In the genomic region with DNA sequence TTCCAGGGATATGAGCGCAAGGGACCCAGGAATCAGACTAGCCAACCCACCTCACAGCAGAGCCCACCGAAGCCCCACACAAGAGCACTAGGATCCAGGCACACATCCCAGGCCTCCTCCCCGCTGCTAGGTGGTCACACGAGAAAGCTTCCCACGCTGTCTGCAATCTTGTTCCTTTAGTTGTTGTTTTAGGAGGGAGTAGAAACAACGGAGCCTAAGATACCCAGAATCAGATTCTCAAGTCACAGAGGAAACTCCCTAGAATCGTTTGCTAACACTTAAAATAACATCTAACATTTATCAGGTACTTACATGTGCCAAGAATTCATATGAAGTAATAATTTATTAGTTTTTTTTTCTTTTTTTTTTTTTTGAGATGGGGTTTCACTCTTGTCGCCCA, we compare ENCODE assay signal across 1 cellular context.
TF ChIP-seq lines count a peak whose summit lies in the region.

No MANE protein-coding gene starts in this region.

TF ChIP-seq in H1, 55 proteins besides CTCF, POLR2A, EP300 and RAD21:
- TF ChIP-seq, protein P1, sequence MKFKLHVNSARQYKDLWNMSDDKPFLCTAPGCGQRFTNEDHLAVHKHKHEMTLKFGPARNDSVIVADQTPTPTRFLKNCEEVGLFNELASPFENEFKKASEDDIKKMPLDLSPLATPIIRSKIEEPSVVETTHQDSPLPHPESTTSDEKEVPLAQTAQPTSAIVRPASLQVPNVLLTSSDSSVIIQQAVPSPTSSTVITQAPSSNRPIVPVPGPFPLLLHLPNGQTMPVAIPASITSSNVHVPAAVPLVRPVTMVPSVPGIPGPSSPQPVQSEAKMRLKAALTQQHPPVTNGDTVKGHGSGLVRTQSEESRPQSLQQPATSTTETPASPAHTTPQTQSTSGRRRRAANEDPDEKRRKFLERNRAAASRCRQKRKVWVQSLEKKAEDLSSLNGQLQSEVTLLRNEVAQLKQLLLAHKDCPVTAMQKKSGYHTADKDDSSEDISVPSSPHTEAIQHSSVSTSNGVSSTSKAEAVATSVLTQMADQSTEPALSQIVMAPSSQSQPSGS (IDR thresholded peaks at IDR 0.05; ENCODE audit: low read length) = no peak
- TF ChIP-seq TAF1 (IDR thresholded peaks at IDR 0.05; ENCODE audit: low read depth, low read length) (no peak), EZH2 (IDR thresholded peaks at IDR 0.05; ENCODE audit: low read depth, low read length, severe bottlenecking) (no peak), KDM4A (IDR thresholded peaks at IDR 0.05; ENCODE audit: low read depth, low read length, severe bottlenecking) (no peak), CHD1 (IDR thresholded peaks at IDR 0.05; ENCODE audit: low read depth, low read length) (no peak), PHF8 (conservative IDR thresholded peaks at IDR 0.05; ENCODE audit: low read depth, low read length) (no peak), HDAC2 (IDR thresholded peaks at IDR 0.05; ENCODE audit: borderline replicate concordance in 1 of 2, low read depth in 2 of 2, low read length in 2 of 2) (no peak), SIX5 (IDR thresholded peaks at IDR 0.05; ENCODE audit: low read depth, low read length) (no peak), SP1 (IDR thresholded peaks at IDR 0.05; ENCODE audit: low read depth, low read length) (no peak), KDM5A (IDR thresholded peaks at IDR 0.05; ENCODE audit: low read length) (no peak), FOSL1 (IDR thresholded peaks at IDR 0.05; ENCODE audit: insufficient read depth, low read depth, low read length) (no peak), CREB1 (IDR thresholded peaks at IDR 0.05) (no peak), GABPA (IDR thresholded peaks at IDR 0.05; ENCODE audit: borderline replicate concordance, insufficient read depth, low read length) (no peak), ASH2L (IDR thresholded peaks at IDR 0.05; ENCODE audit: low read length) (no peak), CBX5 (IDR thresholded peaks at IDR 0.05; ENCODE audit: low read depth, low read length) (no peak), TAF7 (optimal IDR thresholded peaks at IDR 0.05; ENCODE audit: borderline replicate concordance, low read depth, low read length) (no peak), CHD2 (IDR thresholded peaks at IDR 0.05; ENCODE audit: low read length) (no peak), BRCA1 (IDR thresholded peaks at IDR 0.05; ENCODE audit: low read depth, low read length) (no peak)
- TF ChIP-seq, protein P2, sequence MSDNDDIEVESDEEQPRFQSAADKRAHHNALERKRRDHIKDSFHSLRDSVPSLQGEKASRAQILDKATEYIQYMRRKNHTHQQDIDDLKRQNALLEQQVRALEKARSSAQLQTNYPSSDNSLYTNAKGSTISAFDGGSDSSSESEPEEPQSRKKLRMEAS (IDR thresholded peaks at IDR 0.05) = no peak
- TF ChIP-seq, protein P3, sequence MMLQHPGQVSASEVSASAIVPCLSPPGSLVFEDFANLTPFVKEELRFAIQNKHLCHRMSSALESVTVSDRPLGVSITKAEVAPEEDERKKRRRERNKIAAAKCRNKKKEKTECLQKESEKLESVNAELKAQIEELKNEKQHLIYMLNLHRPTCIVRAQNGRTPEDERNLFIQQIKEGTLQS (IDR thresholded peaks at IDR 0.05; ENCODE audit: insufficient read depth, low read depth, low read length) = no peak
